8 cellular contexts compared by ENCODE assay signal in genomic region chr14:22556990-22557623, GRCh38. TPM values are rescaled to one million over a fixed set of nuclear protein-coding genes. Genes with fewer than 3 reads are reported as not detected.
DNase-seq lines count a peak whose midpoint lies in the region; ATAC-seq and TF ChIP-seq lines count a peak whose summit lies in the region.

No MANE protein-coding gene starts in this region.

- ATAC-seq in right cardiac atrium (peak; percentile 85 to 87), aorta (ENCODE audit: low FRiP score) (peak; percentile 92)

- H3K27ac ChIP-seq in angular gyrus (ENCODE audit: low read depth, low read length) (peak overlapping the region; percentile 27), right cardiac atrium (ENCODE audit: low read length) (no peak overlapping the region), aorta (ENCODE audit: low read depth in 1 of 2, low read length in 2 of 2) (no peak overlapping the region)

- H3K4me3 ChIP-seq in HFF-Myc (replicated peaks; ENCODE audit: low read depth, low read length) (peak overlapping the region; percentile 23; the same call in 1 of the 2 replicates), right cardiac atrium (ENCODE audit: low read length) (peak overlapping the region; percentile 26), aorta (ENCODE audit: low read length in 2 of 2) (no peak overlapping the region)

- in situ Hi-C loops in G401 (cut with HindIII; ENCODE audit: low sequenced_read_pairs), result no loop called here

- DNase-seq in G401 (ENCODE audit: low spot score) (peak; percentile 71), HFF-Myc (ENCODE audit: extremely low read depth, low read depth) (no peak), NCI-H1092 (lab: John Stamatoyannopoulos, UW) (peak; percentile 68), T-helper 2 cell (peak; percentile 82 to 89 (median 86)), right cardiac atrium (peak; percentile 89 to 95 (median 92)), renal cortical epithelial cell (ENCODE audit: low read depth) (peak; percentile 44), aorta (peak; percentile 92 to 98)

- intact Hi-C loops in right cardiac atrium (cut with DNase I), result loop anchor here in 2 of 4 donors (5.0 to 10.0 kb wide), 3 partner anchors 162 to 295 kb away; partner anchors contain the start of gene MRPL52 (in 1 of the 2)
- intact Hi-C loops in aorta (cut with DNase I), result loop anchor here (5.0 to 10.0 kb wide), 6 partner anchors 170 to 498 kb away; partner anchors contain the start of genes AJUBA (in 2 of the 2) and CDH24 (in 1 of the 2)

- TF ChIP-seq CTCF in HFF-Myc (IDR thresholded peaks at IDR 0.05; ENCODE audit: low read depth, low read length, missing control alignments), result peak; percentile 97

- no peaks in the 10 kb centered on the region for H3K36me3 ChIP-seq in aorta (ENCODE audit: control insufficient read depth in 1 of 2, insufficient read depth in 2 of 2, low read length in 1 of 2)

- H3K27me3 ChIP-seq in right cardiac atrium (ENCODE audit: control insufficient read depth, insufficient read depth), result no peaks in the 10 kb centered on the region
- no peaks in the 10 kb centered on the region for H3K27me3 ChIP-seq in aorta (ENCODE audit: control insufficient read depth in 1 of 2, insufficient read depth in 2 of 2, low read length in 1 of 2)

- H3K9me3 ChIP-seq in right cardiac atrium (ENCODE audit: control insufficient read depth, low read length) (no peaks in the 10 kb centered on the region), aorta (ENCODE audit: control insufficient read depth, low read length) (no peaks in the 10 kb centered on the region)

- H3K4me1 ChIP-seq in right cardiac atrium (ENCODE audit: control insufficient read depth, insufficient read depth, low read length), result peaks cover 2% of the 10 kb centered on the region
- H3K4me1 ChIP-seq in aorta (ENCODE audit: control insufficient read depth in 1 of 2, insufficient read depth in 2 of 2, low read length in 2 of 2), result no peaks in the 10 kb centered on the region

- WGBS in right cardiac atrium, result 6% methylated on average over 28 of the region's 28 CpGs
- WGBS in aorta, 2 donors, result 2 to 3% methylated on average over 28 of the region's 28 CpGs

RNA-seq across cellular contexts. Expression of gene DAD1, which starts 31.9 kb away (rescaled TPM):
- total RNA-seq in G401 (2014; rRNA removed; shearing (Covaris generic)), result 381 and 389 TPM in 2 replicates
- total RNA-seq in right cardiac atrium, result 100 to 1,000 TPM; 122 to 168 (median 158) TPM
- polyA plus RNA-seq in right cardiac atrium, result 220 TPM
- total RNA-seq in renal cortical epithelial cell, result 272 and 366 TPM in 2 replicates
- 100 to 1,000 TPM; 143 to 149 TPM for total RNA-seq in aorta
- polyA plus RNA-seq in aorta, result 100 to 1,000 TPM; 240 to 309 TPM

RNA-seq across cellular contexts. Expression of gene ABHD4, which starts 41.0 kb away (rescaled TPM):
- 8.1 and 8.9 TPM in 2 replicates for total RNA-seq in G401 (2014; rRNA removed; shearing (Covaris generic))
- total RNA-seq in right cardiac atrium, result 10 to 100 TPM; 29.7 to 40.9 (median 36.9) TPM
- polyA plus RNA-seq in right cardiac atrium, result 20.3 TPM
- total RNA-seq in renal cortical epithelial cell, result 5.9 and 30.3 TPM in 2 replicates
- total RNA-seq in aorta, result 10 to 100 TPM; 44.8 to 47.4 TPM
- 10 to 100 TPM; 20.3 to 41.6 TPM for polyA plus RNA-seq in aorta

Comparison
In these comparisons a context has a peak if more than half of its experiments do, and no peak if none do; other contexts are left out.
1. H3K4me3 ChIP-seq: peak in HFF-Myc (single experiment) and right cardiac atrium (single experiment); none in aorta (0 of 2).